Comparison of ENCODE assay signal across 5 cellular contexts in the genomic region with DNA sequence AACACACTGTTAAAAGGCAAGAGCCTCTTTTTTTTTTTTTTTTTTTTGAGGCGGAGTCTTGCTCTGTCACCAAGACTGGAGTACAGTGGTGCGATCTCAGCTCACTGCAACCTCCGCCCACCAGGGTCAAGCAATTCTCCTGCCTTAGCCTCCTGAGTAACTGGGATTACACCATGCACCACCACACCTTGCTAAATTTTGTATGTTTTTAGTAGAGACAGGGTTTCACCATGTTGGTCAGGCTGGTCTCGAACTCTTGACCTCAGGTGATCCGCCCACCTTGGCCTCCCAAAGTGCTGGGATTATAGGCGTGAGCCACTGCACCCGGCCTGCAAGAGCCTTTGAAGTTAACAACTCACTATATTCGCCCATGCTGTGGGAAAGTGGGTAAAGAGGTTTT. TPM values are rescaled to one million over a fixed set of nuclear protein-coding genes. Genes with fewer than 3 reads are reported as not detected.
"Had no signal": no experiment of that assay in that cellular context is flagged by ENCODE, and none has a peak within 500 bp of the region (broad histone marks: within the 10 kb centered on the region; RNA-seq: fewer than 3 reads in every experiment).

No MANE protein-coding gene starts in this region.

RNA-seq across cellular contexts. Expression of a gene that starts 9.6 kb away (rescaled TPM):
- total RNA-seq: OCI-LY7; SJCRH30; SK-MEL-5; T-cell; T-helper 1 cell treated with Interleukin-12 subunit alpha and Interleukin-12 subunit beta and Interleukin-4 antibody, amounts not matched to agents 30 ng/mL and 1 ng/mL, for 36 hours had no signal
